Comparison of ENCODE assay signal across 11 cellular contexts in genomic region chr2:3465844-3466481, GRCh38. TPM values are rescaled to one million over a fixed set of nuclear protein-coding genes. Genes with fewer than 3 reads are reported as not detected.
DNase-seq lines count a peak whose midpoint lies in the region; ATAC-seq lines count a peak whose summit lies in the region.
"Had no signal": no experiment of that assay in that cellular context is flagged by ENCODE, and none has a peak within 500 bp of the region (broad histone marks: within the 10 kb centered on the region; RNA-seq: fewer than 3 reads in every experiment).

No MANE protein-coding gene starts in this region.

- peak; percentile 17 for ATAC-seq in Right ventricle myocardium superior (ENCODE audit: poor library complexity)
- ATAC-seq in HG03521 (IDR thresholded peaks at IDR 0.05; ENCODE audit: unreplicated experiment): no peak
- ATAC-seq in GM21526 (IDR thresholded peaks at IDR 0.05; ENCODE audit: low FRiP score, unreplicated experiment): no peak

- DNase-seq in HK-2 (ENCODE audit: unreplicated experiment) (peak; percentile 20), amniotic epithelial cell (ENCODE audit: low read depth) (peak; percentile 98), Right ventricle myocardium superior (peak; percentile 42), stromal cell of bone marrow (ENCODE audit: low read depth) (peak; percentile 91), DMS114 treated with DMSO at 0.1 percent for 48 hours (lab: John Stamatoyannopoulos, UW; ENCODE audit: unreplicated experiment) (no peak)
- no peak for DNase-seq in stimulated activated CD4-positive, alpha-beta T cell treated with anti-CD3 and anti-CD28 coated beads, Interleukin-4, amount 100 ng/mL, for 24 hours
- DNase-seq: activated naive CD8-positive, alpha-beta T cell treated with anti-CD3 and anti-CD28 coated beads for 36 hours; MM.1S; RPMI8226 had no signal

- intact Hi-C loops in Right ventricle myocardium superior (cut with DNase I): no loop called here

RNA-seq across cellular contexts. Expression of gene ADI1, which starts 53.4 kb away (rescaled TPM):
- 141 TPM for total RNA-seq in Right ventricle myocardium superior

Comparison
In these comparisons a context has a peak if more than half of its experiments do, and no peak if none do; other contexts are left out.
1. DNase-seq: peak in HK-2 (single experiment), amniotic epithelial cell (single experiment), Right ventricle myocardium superior (single experiment) and stromal cell of bone marrow (single experiment); none in DMS114 treated with DMSO at 0.1 percent for 48 hours (single experiment) and stimulated activated CD4-positive, alpha-beta T cell treated with anti-CD3 and anti-CD28 coated beads, Interleukin-4, amount 100 ng/mL, for 24 hours (single experiment).